10 cellular contexts compared by ENCODE assay signal in genomic region chr22:35308480-35308945, GRCh38. TPM values are rescaled to one million over a fixed set of nuclear protein-coding genes. Genes with fewer than 3 reads are reported as not detected.
DNase-seq lines count a peak whose midpoint lies in the region; ATAC-seq, FAIRE-seq and TF ChIP-seq lines count a peak whose summit lies in the region.
"Had no signal": no experiment of that assay in that cellular context is flagged by ENCODE, and none has a peak within 500 bp of the region (broad histone marks: within the 10 kb centered on the region; RNA-seq: fewer than 3 reads in every experiment).

No MANE protein-coding gene starts in this region.

- no peak overlapping the region for H3K27ac ChIP-seq in SK-N-SH (ENCODE audit: low read depth in 2 of 2, low read length in 1 of 2)
- H3K27ac ChIP-seq: dorsolateral prefrontal cortex, WERI-Rb-1 had no signal

- H3K4me1 ChIP-seq in SK-N-SH (ENCODE audit: control insufficient read depth in 1 of 2, insufficient read depth in 2 of 2, low read depth in 1 of 2, low read length in 1 of 2) = peaks cover 6 to 18% of the 10 kb centered on the region in 2 experiments; a peak in 3 of 4 replicates

- POLR2A ChIA-PET in SK-N-SH (lab: Yijun Ruan, JAX) = no interaction called here

- no peak for DNase-seq in GM18507 (ENCODE audit: extremely low spot score, insufficient read length, low read depth)
- DNase-seq in effector memory CD8-positive, alpha-beta T cell = no peak
- DNase-seq in erythroblast (lab: John Stamatoyannopoulos, UW) = no peak
- no peak for DNase-seq in NCI-H2081 (lab: John Stamatoyannopoulos, UW)
- DNase-seq in SK-N-SH = no peak
- no peak for DNase-seq in amniotic stem cell (lab: John Stamatoyannopoulos, UW)
- DNase-seq: WERI-Rb-1 had no signal

- no peak overlapping the region for H3K4me2 ChIP-seq in SK-N-SH

- H3K4me1 Mint-ChIP-seq in effector memory CD8-positive, alpha-beta T cell (ENCODE audit: low read depth in 2 of 2) = peaks cover 68 to 69% of the 10 kb centered on the region in 2 donors

- H3K4me3 Mint-ChIP-seq in effector memory CD8-positive, alpha-beta T cell = peak overlapping the region in 1 of 2 donors; percentile 11

- no peak for TF ChIP-seq RAD21 in SK-N-SH (IDR thresholded peaks at IDR 0.05; ENCODE audit: low read length)

- H3K36me3 Mint-ChIP-seq in effector memory CD8-positive, alpha-beta T cell (ENCODE audit: insufficient read depth) = peaks cover 16% of the 10 kb centered on the region

- no peak for TF ChIP-seq POLR2A in erythroblast (IDR thresholded peaks at IDR 0.05; ENCODE audit: low read length)

- no peak for TF ChIP-seq EP300 in SK-N-SH (IDR thresholded peaks at IDR 0.05; ENCODE audit: borderline replicate concordance in 1 of 2, low read depth in 1 of 2, low read length in 1 of 2)

- no peaks in the 10 kb centered on the region for H3K27me3 Mint-ChIP-seq in effector memory CD8-positive, alpha-beta T cell

- no peaks in the 10 kb centered on the region for H3K9me3 Mint-ChIP-seq in effector memory CD8-positive, alpha-beta T cell

- WGBS in SK-N-SH (ENCODE audit: low lambda C conversion rate) = 90% methylated on average over 5 of the region's 5 CpGs

- H3K79me2 ChIP-seq in SK-N-SH (ENCODE audit: insufficient read depth) = peaks cover 54% of the 10 kb centered on the region; the same call in 1 of the 2 replicates

- no peak overlapping the region for H2AFZ ChIP-seq in SK-N-SH (ENCODE audit: low read depth)

- H3K9ac ChIP-seq in SK-N-SH = no peak overlapping the region

- H3K27ac Mint-ChIP-seq in effector memory CD8-positive, alpha-beta T cell = peak overlapping the region; percentile 85 to 93

- no peak overlapping the region for H3K4me3 ChIP-seq in SK-N-SH (ENCODE audit: low read depth in 2 of 2, low read length in 1 of 2)
- H3K4me3 ChIP-seq: dorsolateral prefrontal cortex had no signal

- no peak for TF ChIP-seq CTCF in SK-N-SH (IDR thresholded peaks at IDR 0.05)

- CTCF ChIA-PET in SK-N-SH (lab: Yijun Ruan, JAX) = interaction anchor here (0.6 kb wide), 1 partner anchor 9 kb away, joined by 3 read pairs; the partner anchor contains the start of gene TOM1

- ATAC-seq in GM21447 (IDR thresholded peaks at IDR 0.05; ENCODE audit: unreplicated experiment) (peak; percentile 54), HG03432 (IDR thresholded peaks at IDR 0.05; ENCODE audit: unreplicated experiment) (peak; percentile 47)
- ATAC-seq in effector memory CD8-positive, alpha-beta T cell (replicated peaks) = no peak

- peaks cover 5% of the 10 kb centered on the region; the same call in 1 of the 2 replicates for H4K20me1 ChIP-seq in SK-N-SH (ENCODE audit: insufficient read depth)

- H3K27me3 ChIP-seq in SK-N-SH (ENCODE audit: insufficient read depth) = no peaks in the 10 kb centered on the region
- H3K27me3 ChIP-seq: dorsolateral prefrontal cortex had no signal

- no peaks in the 10 kb centered on the region for H3K36me3 ChIP-seq in SK-N-SH (replicated peaks in 1 of 2; ENCODE audit: control insufficient read depth in 1 of 2, insufficient read depth in 2 of 2, low read length in 1 of 2)
- H3K36me3 ChIP-seq: WERI-Rb-1 had no signal

- H3F3A ChIP-seq in SK-N-SH (replicated peaks; ENCODE audit: insufficient read depth) = peaks cover 6% of the 10 kb centered on the region

- H3K9me3 ChIP-seq in SK-N-SH = no peaks in the 10 kb centered on the region

- H3K9me2 ChIP-seq in SK-N-SH = no peaks in the 10 kb centered on the region

- FAIRE-seq in GM18507 (lab: Jason Lieb, UNC) = peak; percentile 89

TF ChIP-seq in SK-N-SH, 30 proteins besides CTCF, POLR2A, EP300 and RAD21:
- TF ChIP-seq PBX3 (IDR thresholded peaks at IDR 0.05) = no peak
- TF ChIP-seq YY1 (IDR thresholded peaks at IDR 0.05; ENCODE audit: low read depth) = no peak
- no peak for TF ChIP-seq IRF3 (IDR thresholded peaks at IDR 0.05; ENCODE audit: low read depth, low read length)
- no peak for TF ChIP-seq GABPA (IDR thresholded peaks at IDR 0.05; ENCODE audit: low read depth)
- no peak for TF ChIP-seq FOXJ3 (CRISPR knock-in tag; IDR thresholded peaks at IDR 0.05)
- no peak for TF ChIP-seq RFX5 (IDR thresholded peaks at IDR 0.05; ENCODE audit: low read length)
- no peak for TF ChIP-seq TAF1 (IDR thresholded peaks at IDR 0.05; ENCODE audit: borderline replicate concordance, low read depth, low read length)
- TF ChIP-seq SMC3 (IDR thresholded peaks at IDR 0.05; ENCODE audit: low read depth, low read length) = no peak
- no peak for TF ChIP-seq NFIC (IDR thresholded peaks at IDR 0.05; ENCODE audit: borderline replicate concordance)
- no peak for TF ChIP-seq RCOR1 (IDR thresholded peaks at IDR 0.05; ENCODE audit: low read length)
- no peak for TF ChIP-seq REST (IDR thresholded peaks at IDR 0.05; ENCODE audit: low read depth, low read length)
- TF ChIP-seq USF2 (IDR thresholded peaks at IDR 0.05; ENCODE audit: borderline replicate concordance, low read depth, low read length) = no peak
- TF ChIP-seq MAX (IDR thresholded peaks at IDR 0.05; ENCODE audit: low read depth) = no peak
- no peak for TF ChIP-seq TCF12 (IDR thresholded peaks at IDR 0.05)

RNA-seq across cellular contexts. Expression of gene TOM1, which starts 8.8 kb away (rescaled TPM):
- 26.9 and 28.7 TPM in 2 replicates for polyA plus RNA-seq in SK-N-SH (2012; rRNA removed)
- polyA plus RNA-seq in SK-N-SH (2012; cell fraction: cytosol; rRNA removed) = 14.2 and 18.0 TPM in 2 replicates
- polyA plus RNA-seq in SK-N-SH (2012; cell fraction: nucleus; rRNA removed) = 36.9 and 44.0 TPM in 2 replicates

RNA-seq across cellular contexts. Expression of gene HMGXB4, which starts 51.2 kb away (rescaled TPM):
- 16.5 and 21.7 TPM in 2 replicates for polyA plus RNA-seq in SK-N-SH (2012; rRNA removed)
- polyA plus RNA-seq in SK-N-SH (2012; cell fraction: cytosol; rRNA removed) = 19.9 and 22.4 TPM in 2 replicates
- 10.6 and 21.2 TPM in 2 replicates for polyA plus RNA-seq in SK-N-SH (2012; cell fraction: nucleus; rRNA removed)
